8 cellular contexts compared by ENCODE assay signal in the genomic region with DNA sequence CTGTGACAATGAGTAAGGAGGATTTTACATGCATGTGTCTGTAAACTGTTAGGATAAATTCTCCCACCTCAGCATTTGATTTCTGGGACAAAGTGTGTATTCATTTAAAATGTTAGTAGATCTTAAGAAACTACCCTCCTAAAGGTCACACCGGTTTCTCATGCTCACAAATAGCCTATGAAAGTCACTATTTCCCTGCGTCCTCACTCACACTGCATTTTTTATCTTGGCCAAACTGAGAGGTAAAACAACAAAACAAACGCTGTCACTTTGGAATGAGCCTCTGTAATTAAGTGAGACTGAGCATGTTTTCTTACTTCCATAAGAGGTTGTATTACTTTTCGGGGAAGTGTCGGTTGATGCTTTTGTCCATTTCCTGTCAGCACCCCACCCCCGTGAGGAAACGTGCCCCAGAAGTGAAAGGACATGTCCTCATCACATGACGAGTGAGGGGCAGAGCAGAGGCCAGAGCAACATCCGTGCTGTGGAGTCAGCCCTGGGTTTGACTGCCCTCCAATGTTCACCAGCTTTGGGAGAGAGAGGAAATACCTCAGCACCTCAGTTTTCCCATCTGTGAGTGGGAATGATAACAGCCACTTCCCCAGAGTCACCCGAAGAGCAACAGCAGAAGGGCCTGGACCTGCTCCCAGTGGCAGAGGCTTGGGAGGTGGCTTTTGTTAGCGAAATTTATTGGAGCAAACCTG. TPM values are rescaled to one million over a fixed set of nuclear protein-coding genes. Genes with fewer than 3 reads are reported as not detected.
DNase-seq lines count a peak whose midpoint lies in the region; ATAC-seq and TF ChIP-seq lines count a peak whose summit lies in the region.

No MANE protein-coding gene starts in this region.

- in situ Hi-C loops in ACHN (cut with HindIII; ENCODE audit: low pct_ligation_motif_present, low pct_unique_long_range_greater_than_20kb, low sequenced_read_pairs), result no loop called here

- H3K4me1 ChIP-seq in Loucy (ENCODE audit: insufficient read depth, low read length, poor library complexity, severe bottlenecking) (peaks cover 61% of the 10 kb centered on the region), hepatocyte (ENCODE audit: insufficient read depth) (peaks cover 18% of the 10 kb centered on the region)

- peak overlapping the region; percentile 89 for H3K4me2 ChIP-seq in Loucy (ENCODE audit: low read depth, low read length, poor library complexity, severe bottlenecking)
- H3K4me2 ChIP-seq in hepatocyte, result peak overlapping the region; percentile 92

- H3K36me3 ChIP-seq in GM06990 (ENCODE audit: control insufficient read depth, insufficient read depth, low read length), result peaks cover 3% of the 10 kb centered on the region
- H3K36me3 ChIP-seq in Loucy (ENCODE audit: insufficient read depth, low read length), result no peaks in the 10 kb centered on the region
- no peaks in the 10 kb centered on the region for H3K36me3 ChIP-seq in hepatocyte (replicated peaks; ENCODE audit: insufficient read depth, low read depth)

- ATAC-seq in GM21717 (IDR thresholded peaks at IDR 0.05; ENCODE audit: unreplicated experiment), result peak; percentile 51

- H3K9me3 ChIP-seq in Loucy (ENCODE audit: insufficient read depth, low read depth, low read length) (no peaks in the 10 kb centered on the region), hepatocyte (ENCODE audit: low read depth) (no peaks in the 10 kb centered on the region)

- H4K20me1 ChIP-seq in Loucy (ENCODE audit: insufficient read depth, low read length, poor library complexity, severe bottlenecking) (peaks cover 32% of the 10 kb centered on the region), hepatocyte (ENCODE audit: insufficient read depth, poor library complexity, severe bottlenecking) (no peaks in the 10 kb centered on the region)

- H3K79me2 ChIP-seq in Loucy (ENCODE audit: insufficient read depth, low read length), result peaks cover 82% of the 10 kb centered on the region
- peaks cover 24% of the 10 kb centered on the region for H3K79me2 ChIP-seq in hepatocyte

- H3K9me2 ChIP-seq in Loucy (replicated peaks; ENCODE audit: low read depth, low read length), result no peaks in the 10 kb centered on the region
- H3K9me2 ChIP-seq in hepatocyte (replicated peaks; ENCODE audit: insufficient read depth), result no peaks in the 10 kb centered on the region

- H3F3A ChIP-seq in Loucy (ENCODE audit: low read depth), result peaks cover 8% of the 10 kb centered on the region; the same call in 1 of the 2 replicates

- 59% methylated on average over 11 of the region's 11 CpGs for WGBS in hepatocyte (ENCODE audit: low lambda C conversion rate, missing lambda C conversion rate)

- H3K9ac ChIP-seq in Loucy (ENCODE audit: low read depth, low read length, poor library complexity, severe bottlenecking), result peak overlapping the region; percentile 92

- H3K27ac ChIP-seq in hepatocyte, result peak overlapping the region; percentile 93

- TF ChIP-seq CTCF in GM06990 (IDR thresholded peaks at IDR 0.05; ENCODE audit: insufficient read depth, low read length, poor library complexity, severe bottlenecking), result peak; percentile 3
- TF ChIP-seq CTCF in Loucy (conservative IDR thresholded peaks at IDR 0.05; ENCODE audit: low read length), result peak; percentile 32
- no peak for TF ChIP-seq CTCF in hepatocyte (IDR thresholded peaks at IDR 0.05; ENCODE audit: poor library complexity)

- DNase-seq in GM06990 (ENCODE audit: extremely low read depth, insufficient read length), result peak; percentile 59
- peak; percentile 35 for DNase-seq in activated effector memory CD4-positive, alpha-beta T cell treated with Interleukin-2 at 50 U/mL for 16 hours
- no peak for DNase-seq in hepatocyte (ENCODE audit: low spot score)
- peak; percentile 59 for DNase-seq in stimulated activated CD4-positive, alpha-beta T cell treated with anti-CD3 and anti-CD28 coated beads, Interleukin-4, amount 100 ng/mL, for 24 hours
- no peak for DNase-seq in ACHN
- DNase-seq in Ammon's horn (ENCODE audit: low spot score), result no peak

- peak overlapping the region; percentile 70 for H3K4me3 ChIP-seq in GM06990 (replicated peaks; ENCODE audit: low read depth, low read length)
- peak overlapping the region; percentile 88 for H3K4me3 ChIP-seq in Loucy (ENCODE audit: low read length, poor library complexity, severe bottlenecking)
- no peak overlapping the region for H3K4me3 ChIP-seq in hepatocyte

- H3K27me3 ChIP-seq in GM06990 (replicated peaks; ENCODE audit: control insufficient read depth, insufficient read depth, low read length) (no peaks in the 10 kb centered on the region), Loucy (ENCODE audit: insufficient read depth, low read length, poor library complexity, severe bottlenecking) (no peaks in the 10 kb centered on the region), hepatocyte (no peaks in the 10 kb centered on the region)

- no peak overlapping the region for H2AFZ ChIP-seq in Loucy (ENCODE audit: low read length)
- H2AFZ ChIP-seq in hepatocyte, result no peak overlapping the region

RNA-seq across cellular contexts. Expression of a gene that starts 3.1 kb away (rescaled TPM):
- 35.0 and 46.9 TPM in 2 replicates for total RNA-seq in hepatocyte
- polyA plus RNA-seq in hepatocyte, result 84.2 and 87.7 TPM in 2 replicates

Comparison
In these comparisons a context has a peak if more than half of its experiments do, and no peak if none do; other contexts are left out.
1. DNase-seq: peak in GM06990 (single experiment), activated effector memory CD4-positive, alpha-beta T cell treated with Interleukin-2 at 50 U/mL for 16 hours (single experiment) and stimulated activated CD4-positive, alpha-beta T cell treated with anti-CD3 and anti-CD28 coated beads, Interleukin-4, amount 100 ng/mL, for 24 hours (single experiment); none in hepatocyte (single experiment), ACHN (single experiment) and Ammon's horn (single experiment).